32 cellular contexts compared by ENCODE assay signal in genomic region chr2:3322311-3322970, GRCh38.
"Had no signal": no experiment of that assay in that cellular context is flagged by ENCODE, and none has a peak within 500 bp of the region (broad histone marks: within the 10 kb centered on the region; RNA-seq: fewer than 3 reads in every experiment).

No MANE protein-coding gene starts in this region.

- H3K27me3 ChIP-seq: ascending aorta, SJCRH30 had no signal

- H3K9ac ChIP-seq: KMS-11 had no signal

- DNase-seq: activated CD4-positive, alpha-beta T cell treated with anti-CD3 and anti-CD28 coated beads for 36 hours; activated CD4-positive, alpha-beta T cell treated with anti-CD3 and anti-CD28 coated beads, Interleukin-2, amount 10 ng/mL, durations not matched to agents 7 days and 5 days; activated CD4-positive, alpha-beta T cell treated with anti-CD3 and anti-CD28 coated beads, Interleukin-2, amount 50 U/mL, for 48 hours; activated CD8-positive, alpha-beta T cell treated with anti-CD3 and anti-CD28 coated beads, Interleukin-2, amount 10 ng/mL, durations not matched to agents 7 days and 5 days; activated naive CD8-positive, alpha-beta T cell treated with anti-CD3 and anti-CD28 coated beads, Interleukin-2, amount 10 ng/mL, durations not matched to agents 7 days and 5 days; activated T-cell treated with anti-CD3 and anti-CD28 coated beads, Interleukin-2, amount 50 U/mL, for 24 hours; amygdala; caudate nucleus; cerebellar nuclear complex; MM.1S; MV-4-11; NCI-H1092; NCI-H1417; NCI-H146; NCI-H187; NCI-H2029 treated with DMSO at 0.1 percent for 48 hours; NCI-H2107; NCI-H2171; NCI-H510A; NCI-H526; NCI-H748 treated with DMSO at 0.1 percent for 48 hours; OCI-M1; SHP77; SJCRH30 had no signal

- H3K4me2 ChIP-seq: KMS-11 had no signal

- H3K4me3 ChIP-seq: ascending aorta, SJCRH30, SK-N-MC had no signal

- H3K4me3 Mint-ChIP-seq: activated CD4-positive, alpha-beta T cell treated with anti-CD3 and anti-CD28 coated beads for 36 hours; activated CD4-positive, alpha-beta T cell treated with anti-CD3 and anti-CD28 coated beads, Interleukin-2, amount 10 ng/mL, durations not matched to agents 7 days and 5 days; activated CD8-positive, alpha-beta T cell treated with anti-CD3 and anti-CD28 coated beads, Interleukin-2, amount 10 ng/mL, durations not matched to agents 7 days and 5 days; activated naive CD4-positive, alpha-beta T cell treated with anti-CD3 and anti-CD28 coated beads, Interleukin-2, amount 50 U/mL, for 24 hours; activated naive CD8-positive, alpha-beta T cell treated with anti-CD3 and anti-CD28 coated beads, Interleukin-2, amount 10 ng/mL, durations not matched to agents 7 days and 5 days; activated T-cell treated with anti-CD3 and anti-CD28 coated beads, Interleukin-2, amount 50 U/mL, for 24 hours; T-helper 2 cell treated with Interferon-gamma antibody and Interleukin-4, amounts not matched to agents 5 μg/mL and 100 μg/mL, for 36 hours had no signal

- H3K27me3 Mint-ChIP-seq: activated CD4-positive, alpha-beta T cell treated with anti-CD3 and anti-CD28 coated beads for 36 hours; activated CD4-positive, alpha-beta T cell treated with anti-CD3 and anti-CD28 coated beads, Interleukin-2, amount 10 ng/mL, durations not matched to agents 7 days and 5 days; activated naive CD4-positive, alpha-beta T cell treated with anti-CD3 and anti-CD28 coated beads, Interleukin-2, amount 50 U/mL, for 24 hours; activated naive CD8-positive, alpha-beta T cell treated with anti-CD3 and anti-CD28 coated beads, Interleukin-2, amount 10 ng/mL, durations not matched to agents 7 days and 5 days; activated T-cell treated with anti-CD3 and anti-CD28 coated beads, Interleukin-2, amount 50 U/mL, for 24 hours had no signal

- H3K27ac ChIP-seq: ascending aorta, KMS-11, SJCRH30, SK-N-MC had no signal

- FAIRE-seq: TTC549 had no signal

- H3K4me1 Mint-ChIP-seq: activated CD4-positive, alpha-beta T cell treated with anti-CD3 and anti-CD28 coated beads for 36 hours; activated CD4-positive, alpha-beta T cell treated with anti-CD3 and anti-CD28 coated beads, Interleukin-2, amount 10 ng/mL, durations not matched to agents 7 days and 5 days; activated naive CD8-positive, alpha-beta T cell treated with anti-CD3 and anti-CD28 coated beads, Interleukin-2, amount 10 ng/mL, durations not matched to agents 7 days and 5 days had no signal

- H3K9me3 ChIP-seq: ascending aorta, SJCRH30 had no signal

- ATAC-seq: activated CD4-positive, alpha-beta T cell treated with anti-CD3 and anti-CD28 coated beads for 36 hours; activated CD4-positive, CD25-positive, alpha-beta regulatory T cell treated with anti-CD3 and anti-CD28 coated beads, Interleukin-2, amount 50 U/mL, for 24 hours; activated CD8-positive, alpha-beta T cell treated with anti-CD3 and anti-CD28 coated beads, Interleukin-2, amount 10 ng/mL, durations not matched to agents 7 days and 5 days had no signal

- H3K4me1 ChIP-seq: ascending aorta had no signal

- H3K27ac Mint-ChIP-seq: activated CD4-positive, alpha-beta T cell treated with anti-CD3 and anti-CD28 coated beads for 36 hours; activated CD4-positive, alpha-beta T cell treated with anti-CD3 and anti-CD28 coated beads, Interleukin-2, amount 10 ng/mL, durations not matched to agents 7 days and 5 days; activated CD8-positive, alpha-beta T cell treated with anti-CD3 and anti-CD28 coated beads, Interleukin-2, amount 10 ng/mL, durations not matched to agents 7 days and 5 days; activated naive CD4-positive, alpha-beta T cell treated with anti-CD3 and anti-CD28 coated beads, Interleukin-2, amount 50 U/mL, for 24 hours; activated naive CD8-positive, alpha-beta T cell treated with anti-CD3 and anti-CD28 coated beads, Interleukin-2, amount 10 ng/mL, durations not matched to agents 7 days and 5 days; activated T-cell treated with anti-CD3 and anti-CD28 coated beads, Interleukin-2, amount 50 U/mL, for 24 hours; activated T-helper 2 cell treated with anti-CD3 and anti-CD28 coated beads, Interferon-gamma antibody, Interleukin-2, Interleukin-4, amounts not matched to agents 10 μg/mL and 5 μg/mL and 100 μg/mL, durations not matched to agents 14 hours and 24 hours and 36 hours; T-helper 2 cell treated with Interferon-gamma antibody and Interleukin-4, amounts not matched to agents 5 μg/mL and 100 μg/mL, for 36 hours had no signal
